ENCODE assay signal across 1 cellular context in the genomic region with DNA sequence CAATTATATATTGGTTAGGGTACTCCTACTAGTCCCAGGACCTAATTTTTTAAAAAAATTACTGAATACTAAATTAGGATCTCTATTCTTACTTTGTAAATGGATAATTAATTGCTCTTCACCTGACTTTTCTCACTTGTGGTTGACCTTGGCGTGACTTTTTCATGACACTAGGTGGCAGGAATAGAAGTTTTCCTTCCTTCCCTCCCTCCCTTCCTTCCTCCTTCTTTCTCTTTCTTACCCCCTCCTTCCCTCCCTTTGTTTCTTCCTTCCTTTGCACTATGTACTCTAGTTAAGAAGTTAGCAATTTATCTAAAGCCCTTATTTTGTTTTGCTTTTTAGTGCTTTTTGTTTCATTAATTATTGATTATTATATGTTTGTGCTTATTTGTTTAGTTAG.
TF ChIP-seq lines count a peak whose summit lies in the region.

No MANE protein-coding gene starts in this region.

TF ChIP-seq in K562, 482 proteins besides CTCF, POLR2A, EP300 and RAD21 (continued from another document and continues in another):
- TF ChIP-seq, protein P1, sequence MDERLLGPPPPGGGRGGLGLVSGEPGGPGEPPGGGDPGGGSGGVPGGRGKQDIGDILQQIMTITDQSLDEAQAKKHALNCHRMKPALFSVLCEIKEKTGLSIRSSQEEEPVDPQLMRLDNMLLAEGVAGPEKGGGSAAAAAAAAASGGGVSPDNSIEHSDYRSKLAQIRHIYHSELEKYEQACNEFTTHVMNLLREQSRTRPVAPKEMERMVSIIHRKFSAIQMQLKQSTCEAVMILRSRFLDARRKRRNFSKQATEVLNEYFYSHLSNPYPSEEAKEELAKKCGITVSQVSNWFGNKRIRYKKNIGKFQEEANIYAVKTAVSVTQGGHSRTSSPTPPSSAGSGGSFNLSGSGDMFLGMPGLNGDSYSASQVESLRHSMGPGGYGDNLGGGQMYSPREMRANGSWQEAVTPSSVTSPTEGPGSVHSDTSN (CRISPR knock-in tag; IDR thresholded peaks at IDR 0.05; ENCODE audit: low read depth) = no peak
- TF ChIP-seq, protein P1 (tag; conservative IDR thresholded peaks at IDR 0.05; ENCODE audit: low read depth) = peak; percentile 28; the same call in 1 of the 2 replicates
- TF ChIP-seq ZBTB8A (IDR thresholded peaks at IDR 0.05; ENCODE audit: partially characterized antibody) (no peak), MLLT1 (IDR thresholded peaks at IDR 0.05) (peak; percentile 54 to 64; a peak in 2 of 4 replicates), MTA3 (IDR thresholded peaks at IDR 0.05; ENCODE audit: borderline replicate concordance) (no peak), AFF4 (CRISPR knock-in tag; IDR thresholded peaks at IDR 0.05) (no peak), HDAC1 (IDR thresholded peaks at IDR 0.05) (peak in 1 of 2 experiments; percentile 58; a peak in 1 of 4 replicates), HDAC3 (IDR thresholded peaks at IDR 0.05; ENCODE audit: borderline replicate concordance, partially characterized antibody) (no peak), YBX1 (IDR thresholded peaks at IDR 0.05) (no peak), FOSL1 (tag; conservative IDR thresholded peaks at IDR 0.05) (no peak), HMGXB4 (CRISPR knock-in tag; IDR thresholded peaks at IDR 0.05) (no peak)
- TF ChIP-seq, protein P2, sequence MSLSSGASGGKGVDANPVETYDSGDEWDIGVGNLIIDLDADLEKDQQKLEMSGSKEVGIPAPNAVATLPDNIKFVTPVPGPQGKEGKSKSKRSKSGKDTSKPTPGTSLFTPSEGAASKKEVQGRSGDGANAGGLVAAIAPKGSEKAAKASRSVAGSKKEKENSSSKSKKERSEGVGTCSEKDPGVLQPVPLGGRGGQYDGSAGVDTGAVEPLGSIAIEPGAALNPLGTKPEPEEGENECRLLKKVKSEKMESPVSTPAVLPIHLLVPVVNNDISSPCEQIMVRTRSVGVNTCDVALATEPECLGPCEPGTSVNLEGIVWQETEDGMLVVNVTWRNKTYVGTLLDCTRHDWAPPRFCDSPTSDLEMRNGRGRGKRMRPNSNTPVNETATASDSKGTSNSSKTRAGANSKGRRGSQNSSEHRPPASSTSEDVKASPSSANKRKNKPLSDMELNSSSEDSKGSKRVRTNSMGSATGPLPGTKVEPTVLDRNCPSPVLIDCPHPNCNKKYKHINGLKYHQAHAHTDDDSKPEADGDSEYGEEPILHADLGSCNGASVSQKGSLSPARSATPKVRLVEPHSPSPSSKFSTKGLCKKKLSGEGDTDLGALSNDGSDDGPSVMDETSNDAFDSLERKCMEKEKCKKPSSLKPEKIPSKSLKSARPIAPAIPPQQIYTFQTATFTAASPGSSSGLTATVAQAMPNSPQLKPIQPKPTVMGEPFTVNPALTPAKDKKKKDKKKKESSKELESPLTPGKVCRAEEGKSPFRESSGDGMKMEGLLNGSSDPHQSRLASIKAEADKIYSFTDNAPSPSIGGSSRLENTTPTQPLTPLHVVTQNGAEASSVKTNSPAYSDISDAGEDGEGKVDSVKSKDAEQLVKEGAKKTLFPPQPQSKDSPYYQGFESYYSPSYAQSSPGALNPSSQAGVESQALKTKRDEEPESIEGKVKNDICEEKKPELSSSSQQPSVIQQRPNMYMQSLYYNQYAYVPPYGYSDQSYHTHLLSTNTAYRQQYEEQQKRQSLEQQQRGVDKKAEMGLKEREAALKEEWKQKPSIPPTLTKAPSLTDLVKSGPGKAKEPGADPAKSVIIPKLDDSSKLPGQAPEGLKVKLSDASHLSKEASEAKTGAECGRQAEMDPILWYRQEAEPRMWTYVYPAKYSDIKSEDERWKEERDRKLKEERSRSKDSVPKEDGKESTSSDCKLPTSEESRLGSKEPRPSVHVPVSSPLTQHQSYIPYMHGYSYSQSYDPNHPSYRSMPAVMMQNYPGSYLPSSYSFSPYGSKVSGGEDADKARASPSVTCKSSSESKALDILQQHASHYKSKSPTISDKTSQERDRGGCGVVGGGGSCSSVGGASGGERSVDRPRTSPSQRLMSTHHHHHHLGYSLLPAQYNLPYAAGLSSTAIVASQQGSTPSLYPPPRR (CRISPR knock-in tag; IDR thresholded peaks at IDR 0.05; ENCODE audit: borderline replicate concordance) = no peak
- TF ChIP-seq, protein P3, sequence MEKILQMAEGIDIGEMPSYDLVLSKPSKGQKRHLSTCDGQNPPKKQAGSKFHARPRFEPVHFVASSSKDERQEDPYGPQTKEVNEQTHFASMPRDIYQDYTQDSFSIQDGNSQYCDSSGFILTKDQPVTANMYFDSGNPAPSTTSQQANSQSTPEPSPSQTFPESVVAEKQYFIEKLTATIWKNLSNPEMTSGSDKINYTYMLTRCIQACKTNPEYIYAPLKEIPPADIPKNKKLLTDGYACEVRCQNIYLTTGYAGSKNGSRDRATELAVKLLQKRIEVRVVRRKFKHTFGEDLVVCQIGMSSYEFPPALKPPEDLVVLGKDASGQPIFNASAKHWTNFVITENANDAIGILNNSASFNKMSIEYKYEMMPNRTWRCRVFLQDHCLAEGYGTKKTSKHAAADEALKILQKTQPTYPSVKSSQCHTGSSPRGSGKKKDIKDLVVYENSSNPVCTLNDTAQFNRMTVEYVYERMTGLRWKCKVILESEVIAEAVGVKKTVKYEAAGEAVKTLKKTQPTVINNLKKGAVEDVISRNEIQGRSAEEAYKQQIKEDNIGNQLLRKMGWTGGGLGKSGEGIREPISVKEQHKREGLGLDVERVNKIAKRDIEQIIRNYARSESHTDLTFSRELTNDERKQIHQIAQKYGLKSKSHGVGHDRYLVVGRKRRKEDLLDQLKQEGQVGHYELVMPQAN (IDR thresholded peaks at IDR 0.05; ENCODE audit: borderline replicate concordance) = no peak
- TF ChIP-seq, protein P4, sequence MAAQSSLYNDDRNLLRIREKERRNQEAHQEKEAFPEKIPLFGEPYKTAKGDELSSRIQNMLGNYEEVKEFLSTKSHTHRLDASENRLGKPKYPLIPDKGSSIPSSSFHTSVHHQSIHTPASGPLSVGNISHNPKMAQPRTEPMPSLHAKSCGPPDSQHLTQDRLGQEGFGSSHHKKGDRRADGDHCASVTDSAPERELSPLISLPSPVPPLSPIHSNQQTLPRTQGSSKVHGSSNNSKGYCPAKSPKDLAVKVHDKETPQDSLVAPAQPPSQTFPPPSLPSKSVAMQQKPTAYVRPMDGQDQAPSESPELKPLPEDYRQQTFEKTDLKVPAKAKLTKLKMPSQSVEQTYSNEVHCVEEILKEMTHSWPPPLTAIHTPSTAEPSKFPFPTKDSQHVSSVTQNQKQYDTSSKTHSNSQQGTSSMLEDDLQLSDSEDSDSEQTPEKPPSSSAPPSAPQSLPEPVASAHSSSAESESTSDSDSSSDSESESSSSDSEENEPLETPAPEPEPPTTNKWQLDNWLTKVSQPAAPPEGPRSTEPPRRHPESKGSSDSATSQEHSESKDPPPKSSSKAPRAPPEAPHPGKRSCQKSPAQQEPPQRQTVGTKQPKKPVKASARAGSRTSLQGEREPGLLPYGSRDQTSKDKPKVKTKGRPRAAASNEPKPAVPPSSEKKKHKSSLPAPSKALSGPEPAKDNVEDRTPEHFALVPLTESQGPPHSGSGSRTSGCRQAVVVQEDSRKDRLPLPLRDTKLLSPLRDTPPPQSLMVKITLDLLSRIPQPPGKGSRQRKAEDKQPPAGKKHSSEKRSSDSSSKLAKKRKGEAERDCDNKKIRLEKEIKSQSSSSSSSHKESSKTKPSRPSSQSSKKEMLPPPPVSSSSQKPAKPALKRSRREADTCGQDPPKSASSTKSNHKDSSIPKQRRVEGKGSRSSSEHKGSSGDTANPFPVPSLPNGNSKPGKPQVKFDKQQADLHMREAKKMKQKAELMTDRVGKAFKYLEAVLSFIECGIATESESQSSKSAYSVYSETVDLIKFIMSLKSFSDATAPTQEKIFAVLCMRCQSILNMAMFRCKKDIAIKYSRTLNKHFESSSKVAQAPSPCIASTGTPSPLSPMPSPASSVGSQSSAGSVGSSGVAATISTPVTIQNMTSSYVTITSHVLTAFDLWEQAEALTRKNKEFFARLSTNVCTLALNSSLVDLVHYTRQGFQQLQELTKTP (IDR thresholded peaks at IDR 0.05; ENCODE audit: low read depth in 1 of 2, partially characterized antibody in 2 of 2) = no peak
